In genomic region chr21:27260728-27261127, GRCh38 we compare ENCODE assay signal across 8 cellular contexts.
"Had no signal": no experiment of that assay in that cellular context is flagged by ENCODE, and none has a peak within 500 bp of the region (broad histone marks: within the 10 kb centered on the region; RNA-seq: fewer than 3 reads in every experiment).

No MANE protein-coding gene starts in this region.

- ATAC-seq: HCT116, HepG2 had no signal

- H3K4me3 ChIP-seq: GM23248, HAP-1 had no signal

- H3K9ac ChIP-seq: GM23248 had no signal

- H3K27ac ChIP-seq: GM23248, HL-60 had no signal

- H3K4me1 ChIP-seq: HAP-1 had no signal

- DNase-seq: GM23248, GOT3, H7, KBM-7 had no signal

- FAIRE-seq: HepG2 had no signal

- H2AFZ ChIP-seq: GM23248 had no signal

- H3K36me3 ChIP-seq: HAP-1 had no signal

- H3K9me3 ChIP-seq: HAP-1 had no signal
